In genomic region chr1:31400393-31400792, GRCh38 we compare ENCODE assay signal across 1 cellular context.
A peak's percentile ranks its signal among the peaks of the same experiment; 100 is the strongest.
TF ChIP-seq lines count a peak whose summit lies in the region.

No MANE protein-coding gene starts in this region.

TF ChIP-seq in H1, 55 proteins besides CTCF, POLR2A, EP300 and RAD21:
- TF ChIP-seq CEBPB (IDR thresholded peaks at IDR 0.05; ENCODE audit: low read depth, low read length) (0 out of 2 replicates have a peak, but pooled peaks have one; percentile 20), NANOG (IDR thresholded peaks at IDR 0.05; ENCODE audit: insufficient read depth, low read depth, low read length, poor library complexity, severe bottlenecking) (no peak), KDM5A (IDR thresholded peaks at IDR 0.05; ENCODE audit: low read length) (no peak), TBP (IDR thresholded peaks at IDR 0.05; ENCODE audit: low read depth, low read length) (no peak), MAX (IDR thresholded peaks at IDR 0.05) (no peak), CREB1 (IDR thresholded peaks at IDR 0.05) (no peak), CHD1 (IDR thresholded peaks at IDR 0.05; ENCODE audit: low read depth, low read length) (no peak)
